In genomic region chr6:128807577-128807976, GRCh38 we compare ENCODE assay signal across 8 cellular contexts.
DNase-seq lines count a peak whose midpoint lies in the region; TF ChIP-seq lines count a peak whose summit lies in the region.

No MANE protein-coding gene starts in this region.

- TF ChIP-seq RAD21 in SK-N-SH (IDR thresholded peaks at IDR 0.05; ENCODE audit: low read length) = peak; percentile 38; the same call in 1 of the 2 replicates

- no peaks in the 10 kb centered on the region for H3K9me2 ChIP-seq in SK-N-SH

- no peaks in the 10 kb centered on the region for H4K20me1 ChIP-seq in SK-N-SH (ENCODE audit: insufficient read depth)

- H3K79me2 ChIP-seq in SK-N-SH (ENCODE audit: insufficient read depth) = no peaks in the 10 kb centered on the region

- no peak overlapping the region for H3K9ac ChIP-seq in SK-N-SH

- POLR2A ChIA-PET in HEK293T (lab: Yijun Ruan, JAX) (no interaction called here), SK-N-SH (lab: Yijun Ruan, JAX) (no interaction called here)

- H3K36me3 ChIP-seq in SK-N-SH (replicated peaks in 1 of 2; ENCODE audit: control insufficient read depth in 1 of 2, insufficient read depth in 2 of 2, low read length in 1 of 2) = no peaks in the 10 kb centered on the region

- no peak overlapping the region for H3K4me2 ChIP-seq in SK-N-SH

- CTCF ChIA-PET in HEK293T (lab: Yijun Ruan, JAX) (interaction anchor here (0.5 to 1.0 kb wide), 3 partner anchors 37 to 564 kb away, joined by 3 to 5 read pairs (median 4); no protein-coding TSS in a partner anchor), SK-N-SH (lab: Yijun Ruan, JAX) (interaction anchor here (0.6 to 1.6 kb wide), 10 partner anchors 8 to 563 kb away, joined by 3 to 7 read pairs (median 3); no protein-coding TSS in a partner anchor)

- H3K4me3 ChIP-seq in AG10803 (ENCODE audit: low read length) (no peak overlapping the region), SK-N-SH (ENCODE audit: low read depth in 2 of 2, low read length in 1 of 2) (no peak overlapping the region)

- 0% methylated on average over 2 of the region's 2 CpGs for WGBS in SK-N-SH (ENCODE audit: low lambda C conversion rate)

- no peaks in the 10 kb centered on the region for H3K4me1 ChIP-seq in SK-N-SH (ENCODE audit: control insufficient read depth in 1 of 2, insufficient read depth in 2 of 2, low read depth in 1 of 2, low read length in 1 of 2)

- no peak for TF ChIP-seq EP300 in SK-N-SH (IDR thresholded peaks at IDR 0.05; ENCODE audit: borderline replicate concordance in 1 of 2, low read depth in 1 of 2, low read length in 1 of 2)

- DNase-seq in AG10803 (ENCODE audit: low read depth) (peak; percentile 61), HEK293T (ENCODE audit: extremely low spot score) (peak; percentile 18), SK-N-SH (no peak), iris pigment epithelial cell (ENCODE audit: low read depth) (peak; percentile 60), islet precursor cell (no peak), NCI-H1930 (lab: John Stamatoyannopoulos, UW) (no peak), NCI-H2196 treated with DMSO at 0.1 percent for 48 hours (lab: John Stamatoyannopoulos, UW; ENCODE audit: unreplicated experiment) (no peak)
- no peak for DNase-seq in activated naive CD4-positive, alpha-beta T cell treated with Interleukin-2 at 50 U/mL for 16 hours

- no peaks in the 10 kb centered on the region for H3K9me3 ChIP-seq in SK-N-SH

- H2AFZ ChIP-seq in SK-N-SH (ENCODE audit: low read depth) = no peak overlapping the region

- H3K27me3 ChIP-seq in SK-N-SH (ENCODE audit: insufficient read depth) = peaks cover 12% of the 10 kb centered on the region; the same call in 1 of the 2 replicates

- H3K27ac ChIP-seq in SK-N-SH (ENCODE audit: low read depth in 2 of 2, low read length in 1 of 2) = no peak overlapping the region

- TF ChIP-seq CTCF in AG10803 (conservative IDR thresholded peaks at IDR 0.05; ENCODE audit: low read length) = peak; percentile 65
- peak; percentile 65 for TF ChIP-seq CTCF in SK-N-SH (IDR thresholded peaks at IDR 0.05)

- H3F3A ChIP-seq in SK-N-SH (replicated peaks; ENCODE audit: insufficient read depth) = no peaks in the 10 kb centered on the region

TF ChIP-seq in HEK293T, 16 proteins besides CTCF, POLR2A, EP300 and RAD21:
- TF ChIP-seq NFRKB (IDR thresholded peaks at IDR 0.05) (no peak), L3MBTL2 (conservative IDR thresholded peaks at IDR 0.05) (no peak), CTBP1 (IDR thresholded peaks at IDR 0.05; ENCODE audit: borderline replicate concordance) (no peak), ELF4 (IDR thresholded peaks at IDR 0.05) (no peak), SP1 (IDR thresholded peaks at IDR 0.05) (no peak), FOXM1 (IDR thresholded peaks at IDR 0.05; ENCODE audit: borderline replicate concordance) (no peak), ZNF384 (IDR thresholded peaks at IDR 0.05) (no peak), LEF1 (IDR thresholded peaks at IDR 0.05; ENCODE audit: borderline replicate concordance) (no peak), SUZ12 (IDR thresholded peaks at IDR 0.05) (no peak), FOXA1 (IDR thresholded peaks at IDR 0.05) (no peak), TARDBP (IDR thresholded peaks at IDR 0.05) (no peak)

TF ChIP-seq in SK-N-SH, 30 proteins besides CTCF, POLR2A, EP300 and RAD21:
- TF ChIP-seq SMC3 (IDR thresholded peaks at IDR 0.05; ENCODE audit: low read depth, low read length) (peak; percentile 29), MEF2A (IDR thresholded peaks at IDR 0.05; ENCODE audit: borderline replicate concordance, low read depth) (no peak)

Comparison
In these comparisons a context has a peak if more than half of its experiments do, and no peak if none do; other contexts are left out.
1. DNase-seq: peak in AG10803 (single experiment), HEK293T (single experiment) and iris pigment epithelial cell (single experiment); none in SK-N-SH (single experiment), islet precursor cell (single experiment), activated naive CD4-positive, alpha-beta T cell treated with Interleukin-2 at 50 U/mL for 16 hours (single experiment), NCI-H1930 (0 of 2) and NCI-H2196 treated with DMSO at 0.1 percent for 48 hours (single experiment).